Comparison of ENCODE assay signal across 8 cellular contexts in the genomic region with DNA sequence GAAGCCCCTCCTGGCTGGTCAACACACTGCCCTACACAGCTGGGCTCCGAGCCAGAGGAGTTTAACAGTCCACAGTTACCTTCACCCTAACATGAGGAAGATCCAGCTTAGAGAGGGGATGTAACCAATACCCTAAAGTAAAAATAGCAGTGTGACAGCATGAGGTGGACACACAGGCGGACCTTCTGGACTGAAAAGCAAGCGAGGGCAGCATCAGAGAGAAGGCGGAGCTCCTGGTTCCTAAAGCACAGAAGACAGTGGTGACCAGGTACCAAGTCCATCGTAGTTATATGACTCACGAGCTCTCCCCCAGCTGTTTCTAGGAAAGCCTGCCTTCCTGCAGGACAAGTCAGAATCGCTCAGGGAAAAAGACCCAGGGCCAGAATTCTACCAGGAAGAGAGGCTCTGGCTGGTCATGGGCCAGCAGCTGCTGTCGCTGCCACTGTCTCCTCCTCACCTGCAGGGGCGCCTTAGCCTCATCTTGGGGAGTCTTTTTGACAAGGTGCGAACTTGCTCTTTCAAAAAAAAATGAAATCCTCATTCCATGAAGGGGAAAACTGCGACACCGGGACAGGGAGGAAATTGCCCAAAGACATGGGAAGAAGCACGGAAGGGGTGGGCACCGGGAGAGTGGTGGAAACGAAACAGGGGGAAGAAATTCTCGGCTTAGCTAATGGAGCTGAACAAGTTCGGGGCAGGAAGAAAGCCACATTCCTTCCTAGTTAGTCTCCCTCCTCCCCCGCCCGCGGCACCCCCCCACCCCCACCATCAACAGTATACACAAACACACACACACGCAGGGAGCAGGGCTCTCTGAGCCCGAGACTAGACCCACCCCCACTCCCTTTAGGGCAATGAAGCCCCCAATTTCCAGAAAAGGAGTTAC. TPM values are rescaled to one million over a fixed set of nuclear protein-coding genes. Genes with fewer than 3 reads are reported as not detected.
DNase-seq lines count a peak whose midpoint lies in the region; ATAC-seq and TF ChIP-seq lines count a peak whose summit lies in the region.

No MANE protein-coding gene starts in this region.

- POLR2A ChIA-PET in RWPE1 (lab: Yijun Ruan, JAX; ENCODE audit: low non-redundant PET), result no interaction called here

- peaks cover 13% of the 10 kb centered on the region for H3K4me1 Mint-ChIP-seq in activated naive CD8-positive, alpha-beta T cell treated with anti-CD3 and anti-CD28 coated beads for 36 hours

- peak overlapping the region; percentile 97 for H3K27ac ChIP-seq in RWPE1

- intact Hi-C loops in left cardiac atrium (cut with DNase I), result loop anchor here (2.0 to 10.0 kb wide), 2 partner anchors 31 to 55 kb away; no protein-coding TSS in a partner anchor

- CTCF ChIA-PET in RWPE1 (lab: Yijun Ruan, JAX), result interaction anchor here (0.5 to 2.9 kb wide), 20 partner anchors 10 to 509 kb away, joined by 3 to 10 read pairs (median 5); partner anchors contain the start of genes REX1BD and UBA52

- H3K36me3 Mint-ChIP-seq in activated naive CD8-positive, alpha-beta T cell treated with anti-CD3 and anti-CD28 coated beads for 36 hours, result no peaks in the 10 kb centered on the region

- peak; percentile 95 for TF ChIP-seq CTCF in RWPE1 (conservative IDR thresholded peaks at IDR 0.05; ENCODE audit: low read depth)

- H3K27me3 Mint-ChIP-seq in activated naive CD8-positive, alpha-beta T cell treated with anti-CD3 and anti-CD28 coated beads for 36 hours, result no peaks in the 10 kb centered on the region

- DNase-seq in DMS153 (lab: John Stamatoyannopoulos, UW), result peak; percentile 32
- peak; percentile 83 for DNase-seq in HT-29 (ENCODE audit: low spot score)
- peak; percentile 80 for DNase-seq in RWPE1 (ENCODE audit: low spot score)
- DNase-seq in activated naive CD8-positive, alpha-beta T cell treated with anti-CD3 and anti-CD28 coated beads for 36 hours, result peak; percentile 67
- peak; percentile 67 for DNase-seq in left cardiac atrium
- DNase-seq in pulmonary artery endothelial cell (ENCODE audit: low read depth, low spot score), result peak; percentile 54

- peak overlapping the region; percentile 96 for H3K4me3 Mint-ChIP-seq in activated naive CD8-positive, alpha-beta T cell treated with anti-CD3 and anti-CD28 coated beads for 36 hours

- no peaks in the 10 kb centered on the region for H3K9me3 Mint-ChIP-seq in activated naive CD8-positive, alpha-beta T cell treated with anti-CD3 and anti-CD28 coated beads for 36 hours

- peak in 1 of 2 donors; percentile 4 for ATAC-seq in left cardiac atrium
- ATAC-seq in GM18873 (IDR thresholded peaks at IDR 0.05; ENCODE audit: low FRiP score, unreplicated experiment), result no peak
- ATAC-seq in HG03460 (IDR thresholded peaks at IDR 0.05; ENCODE audit: unreplicated experiment), result no peak

- peak overlapping the region; percentile 88 for H3K27ac Mint-ChIP-seq in activated naive CD8-positive, alpha-beta T cell treated with anti-CD3 and anti-CD28 coated beads for 36 hours

RNA-seq across cellular contexts. Expression of gene ELL, which starts 1.7 kb away (rescaled TPM):
- 16.0 and 20.7 TPM in 2 replicates for total RNA-seq in HT-29 (2014; rRNA removed; shearing (Covaris generic))
- 10 to 100 TPM; 20.0 to 21.0 TPM for total RNA-seq in activated naive CD8-positive, alpha-beta T cell treated with anti-CD3 and anti-CD28 coated beads for 36 hours
- total RNA-seq in left cardiac atrium, result 10 to 100 TPM; 10.8 to 18.7 TPM
- total RNA-seq in pulmonary artery endothelial cell, result 13.4 and 15.3 TPM in 2 replicates

RNA-seq across cellular contexts. Expression of gene FKBP8, which starts 23.2 kb away (rescaled TPM):
- total RNA-seq in HT-29 (2014; rRNA removed; shearing (Covaris generic)), result 257 and 277 TPM in 2 replicates
- total RNA-seq in activated naive CD8-positive, alpha-beta T cell treated with anti-CD3 and anti-CD28 coated beads for 36 hours, result 100 to 1,000 TPM; 168 to 170 TPM
- 100 to 1,000 TPM; 169 to 174 TPM for total RNA-seq in left cardiac atrium
- total RNA-seq in pulmonary artery endothelial cell, result 130 and 186 TPM in 2 replicates

RNA-seq across cellular contexts. Expression of gene KXD1, which starts 37.5 kb away (rescaled TPM):
- total RNA-seq in HT-29 (2014; rRNA removed; shearing (Covaris generic)), result 109 and 126 TPM in 2 replicates
- total RNA-seq in activated naive CD8-positive, alpha-beta T cell treated with anti-CD3 and anti-CD28 coated beads for 36 hours, result 100 to 1,000 TPM; 116 to 124 TPM
- total RNA-seq in left cardiac atrium (10 to 100 TPM; 53.0 to 53.4 TPM), pulmonary artery endothelial cell (75.2 and 84.4 TPM in 2 replicates)

RNA-seq across cellular contexts. Expression of gene UBA52, which starts 51.5 kb away (rescaled TPM):
- 660 TPM in 2 replicates for total RNA-seq in HT-29 (2014; rRNA removed; shearing (Covaris generic))
- total RNA-seq in activated naive CD8-positive, alpha-beta T cell treated with anti-CD3 and anti-CD28 coated beads for 36 hours, result 1,000 to 10,000 TPM; 1,816 to 1,826 TPM
- total RNA-seq in left cardiac atrium (100 to 1,000 TPM; 696 to 720 TPM), pulmonary artery endothelial cell (882 and 970 TPM in 2 replicates)

Comparison
In these comparisons a context has a peak if more than half of its experiments do, and no peak if none do; other contexts are left out.
1. DNase-seq: peak in every context shown above with its lines; median percentile 83 in HT-29; 80 in RWPE1; 67 in activated naive CD8-positive, alpha-beta T cell treated with anti-CD3 and anti-CD28 coated beads for 36 hours; 67 in left cardiac atrium; 54 in pulmonary artery endothelial cell; 32 in DMS153.